ENCODE assay signal across 2 cellular contexts in the genomic region with DNA sequence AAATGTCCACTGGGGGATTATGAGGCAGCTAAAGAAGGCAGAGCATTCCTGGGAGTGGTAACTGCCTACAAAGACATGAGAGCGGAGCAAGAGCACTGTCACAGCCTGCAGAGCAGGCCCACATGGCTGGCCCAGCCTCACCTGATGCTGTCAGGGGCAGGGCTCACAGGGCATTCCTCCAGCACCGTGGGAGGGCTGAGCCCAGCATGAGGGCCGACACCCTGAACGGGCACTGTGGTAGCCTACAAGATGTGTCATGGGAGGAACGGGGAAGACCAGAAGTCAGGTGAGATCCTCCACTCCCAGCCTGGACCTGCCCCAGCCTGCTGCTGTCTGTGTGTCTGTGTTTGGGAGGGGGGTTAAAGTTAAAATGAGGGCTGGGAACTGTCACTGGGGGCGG.
TF ChIP-seq lines count a peak whose summit lies in the region.

No MANE protein-coding gene starts in this region.

TF ChIP-seq in liver, 16 proteins besides CTCF, POLR2A, EP300 and RAD21:
- TF ChIP-seq FOXA2 (IDR thresholded peaks at IDR 0.05): no peak
- no peak for TF ChIP-seq FOXA1 (IDR thresholded peaks at IDR 0.05)
- no peak for TF ChIP-seq TAF1 (conservative IDR thresholded peaks at IDR 0.05)
- no peak for TF ChIP-seq RXRA (IDR thresholded peaks at IDR 0.05)
- TF ChIP-seq HNF4G (IDR thresholded peaks at IDR 0.05): no peak
- TF ChIP-seq HNF4A (conservative IDR thresholded peaks at IDR 0.05): no peak
- TF ChIP-seq JUND (IDR thresholded peaks at IDR 0.05): no peak
- TF ChIP-seq, protein P1, sequence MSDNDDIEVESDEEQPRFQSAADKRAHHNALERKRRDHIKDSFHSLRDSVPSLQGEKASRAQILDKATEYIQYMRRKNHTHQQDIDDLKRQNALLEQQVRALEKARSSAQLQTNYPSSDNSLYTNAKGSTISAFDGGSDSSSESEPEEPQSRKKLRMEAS (IDR thresholded peaks at IDR 0.05): no peak
- no peak for TF ChIP-seq GABPA (IDR thresholded peaks at IDR 0.05 in 1 of 2, conservative IDR thresholded peaks at IDR 0.05 in 1 of 2)
- TF ChIP-seq, protein P2, sequence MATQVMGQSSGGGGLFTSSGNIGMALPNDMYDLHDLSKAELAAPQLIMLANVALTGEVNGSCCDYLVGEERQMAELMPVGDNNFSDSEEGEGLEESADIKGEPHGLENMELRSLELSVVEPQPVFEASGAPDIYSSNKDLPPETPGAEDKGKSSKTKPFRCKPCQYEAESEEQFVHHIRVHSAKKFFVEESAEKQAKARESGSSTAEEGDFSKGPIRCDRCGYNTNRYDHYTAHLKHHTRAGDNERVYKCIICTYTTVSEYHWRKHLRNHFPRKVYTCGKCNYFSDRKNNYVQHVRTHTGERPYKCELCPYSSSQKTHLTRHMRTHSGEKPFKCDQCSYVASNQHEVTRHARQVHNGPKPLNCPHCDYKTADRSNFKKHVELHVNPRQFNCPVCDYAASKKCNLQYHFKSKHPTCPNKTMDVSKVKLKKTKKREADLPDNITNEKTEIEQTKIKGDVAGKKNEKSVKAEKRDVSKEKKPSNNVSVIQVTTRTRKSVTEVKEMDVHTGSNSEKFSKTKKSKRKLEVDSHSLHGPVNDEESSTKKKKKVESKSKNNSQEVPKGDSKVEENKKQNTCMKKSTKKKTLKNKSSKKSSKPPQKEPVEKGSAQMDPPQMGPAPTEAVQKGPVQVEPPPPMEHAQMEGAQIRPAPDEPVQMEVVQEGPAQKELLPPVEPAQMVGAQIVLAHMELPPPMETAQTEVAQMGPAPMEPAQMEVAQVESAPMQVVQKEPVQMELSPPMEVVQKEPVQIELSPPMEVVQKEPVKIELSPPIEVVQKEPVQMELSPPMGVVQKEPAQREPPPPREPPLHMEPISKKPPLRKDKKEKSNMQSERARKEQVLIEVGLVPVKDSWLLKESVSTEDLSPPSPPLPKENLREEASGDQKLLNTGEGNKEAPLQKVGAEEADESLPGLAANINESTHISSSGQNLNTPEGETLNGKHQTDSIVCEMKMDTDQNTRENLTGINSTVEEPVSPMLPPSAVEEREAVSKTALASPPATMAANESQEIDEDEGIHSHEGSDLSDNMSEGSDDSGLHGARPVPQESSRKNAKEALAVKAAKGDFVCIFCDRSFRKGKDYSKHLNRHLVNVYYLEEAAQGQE (IDR thresholded peaks at IDR 0.05): no peak
- no peak for TF ChIP-seq NR2F2 (IDR thresholded peaks at IDR 0.05)
- TF ChIP-seq SP1 (IDR thresholded peaks at IDR 0.05): no peak
- TF ChIP-seq, protein P3, sequence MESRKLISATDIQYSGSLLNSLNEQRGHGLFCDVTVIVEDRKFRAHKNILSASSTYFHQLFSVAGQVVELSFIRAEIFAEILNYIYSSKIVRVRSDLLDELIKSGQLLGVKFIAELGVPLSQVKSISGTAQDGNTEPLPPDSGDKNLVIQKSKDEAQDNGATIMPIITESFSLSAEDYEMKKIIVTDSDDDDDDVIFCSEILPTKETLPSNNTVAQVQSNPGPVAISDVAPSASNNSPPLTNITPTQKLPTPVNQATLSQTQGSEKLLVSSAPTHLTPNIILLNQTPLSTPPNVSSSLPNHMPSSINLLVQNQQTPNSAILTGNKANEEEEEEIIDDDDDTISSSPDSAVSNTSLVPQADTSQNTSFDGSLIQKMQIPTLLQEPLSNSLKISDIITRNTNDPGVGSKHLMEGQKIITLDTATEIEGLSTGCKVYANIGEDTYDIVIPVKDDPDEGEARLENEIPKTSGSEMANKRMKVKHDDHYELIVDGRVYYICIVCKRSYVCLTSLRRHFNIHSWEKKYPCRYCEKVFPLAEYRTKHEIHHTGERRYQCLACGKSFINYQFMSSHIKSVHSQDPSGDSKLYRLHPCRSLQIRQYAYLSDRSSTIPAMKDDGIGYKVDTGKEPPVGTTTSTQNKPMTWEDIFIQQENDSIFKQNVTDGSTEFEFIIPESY (IDR thresholded peaks at IDR 0.05): no peak
- TF ChIP-seq, protein P4, sequence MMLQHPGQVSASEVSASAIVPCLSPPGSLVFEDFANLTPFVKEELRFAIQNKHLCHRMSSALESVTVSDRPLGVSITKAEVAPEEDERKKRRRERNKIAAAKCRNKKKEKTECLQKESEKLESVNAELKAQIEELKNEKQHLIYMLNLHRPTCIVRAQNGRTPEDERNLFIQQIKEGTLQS (IDR thresholded peaks at IDR 0.05): no peak
- no peak for TF ChIP-seq YY1 (IDR thresholded peaks at IDR 0.05)
- TF ChIP-seq EGR1 (IDR thresholded peaks at IDR 0.05; ENCODE audit: low read depth in 2 of 2): no peak

TF ChIP-seq in HepG2, 621 proteins besides CTCF, POLR2A, EP300 and RAD21:
- TF ChIP-seq, protein P5, sequence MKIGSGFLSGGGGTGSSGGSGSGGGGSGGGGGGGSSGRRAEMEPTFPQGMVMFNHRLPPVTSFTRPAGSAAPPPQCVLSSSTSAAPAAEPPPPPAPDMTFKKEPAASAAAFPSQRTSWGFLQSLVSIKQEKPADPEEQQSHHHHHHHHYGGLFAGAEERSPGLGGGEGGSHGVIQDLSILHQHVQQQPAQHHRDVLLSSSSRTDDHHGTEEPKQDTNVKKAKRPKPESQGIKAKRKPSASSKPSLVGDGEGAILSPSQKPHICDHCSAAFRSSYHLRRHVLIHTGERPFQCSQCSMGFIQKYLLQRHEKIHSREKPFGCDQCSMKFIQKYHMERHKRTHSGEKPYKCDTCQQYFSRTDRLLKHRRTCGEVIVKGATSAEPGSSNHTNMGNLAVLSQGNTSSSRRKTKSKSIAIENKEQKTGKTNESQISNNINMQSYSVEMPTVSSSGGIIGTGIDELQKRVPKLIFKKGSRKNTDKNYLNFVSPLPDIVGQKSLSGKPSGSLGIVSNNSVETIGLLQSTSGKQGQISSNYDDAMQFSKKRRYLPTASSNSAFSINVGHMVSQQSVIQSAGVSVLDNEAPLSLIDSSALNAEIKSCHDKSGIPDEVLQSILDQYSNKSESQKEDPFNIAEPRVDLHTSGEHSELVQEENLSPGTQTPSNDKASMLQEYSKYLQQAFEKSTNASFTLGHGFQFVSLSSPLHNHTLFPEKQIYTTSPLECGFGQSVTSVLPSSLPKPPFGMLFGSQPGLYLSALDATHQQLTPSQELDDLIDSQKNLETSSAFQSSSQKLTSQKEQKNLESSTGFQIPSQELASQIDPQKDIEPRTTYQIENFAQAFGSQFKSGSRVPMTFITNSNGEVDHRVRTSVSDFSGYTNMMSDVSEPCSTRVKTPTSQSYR (CRISPR knock-in tag; IDR thresholded peaks at IDR 0.05; ENCODE audit: borderline replicate concordance): no peak
- TF ChIP-seq, protein P6, sequence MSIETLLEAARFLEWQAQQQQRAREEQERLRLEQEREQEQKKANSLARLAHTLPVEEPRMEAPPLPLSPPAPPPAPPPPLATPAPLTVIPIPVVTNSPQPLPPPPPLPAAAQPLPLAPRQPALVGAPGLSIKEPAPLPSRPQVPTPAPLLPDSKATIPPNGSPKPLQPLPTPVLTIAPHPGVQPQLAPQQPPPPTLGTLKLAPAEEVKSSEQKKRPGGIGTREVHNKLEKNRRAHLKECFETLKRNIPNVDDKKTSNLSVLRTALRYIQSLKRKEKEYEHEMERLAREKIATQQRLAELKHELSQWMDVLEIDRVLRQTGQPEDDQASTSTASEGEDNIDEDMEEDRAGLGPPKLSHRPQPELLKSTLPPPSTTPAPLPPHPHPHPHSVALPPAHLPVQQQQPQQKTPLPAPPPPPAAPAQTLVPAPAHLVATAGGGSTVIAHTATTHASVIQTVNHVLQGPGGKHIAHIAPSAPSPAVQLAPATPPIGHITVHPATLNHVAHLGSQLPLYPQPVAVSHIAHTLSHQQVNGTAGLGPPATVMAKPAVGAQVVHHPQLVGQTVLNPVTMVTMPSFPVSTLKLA (IDR thresholded peaks at IDR 0.05): no peak
- TF ChIP-seq, protein P7, sequence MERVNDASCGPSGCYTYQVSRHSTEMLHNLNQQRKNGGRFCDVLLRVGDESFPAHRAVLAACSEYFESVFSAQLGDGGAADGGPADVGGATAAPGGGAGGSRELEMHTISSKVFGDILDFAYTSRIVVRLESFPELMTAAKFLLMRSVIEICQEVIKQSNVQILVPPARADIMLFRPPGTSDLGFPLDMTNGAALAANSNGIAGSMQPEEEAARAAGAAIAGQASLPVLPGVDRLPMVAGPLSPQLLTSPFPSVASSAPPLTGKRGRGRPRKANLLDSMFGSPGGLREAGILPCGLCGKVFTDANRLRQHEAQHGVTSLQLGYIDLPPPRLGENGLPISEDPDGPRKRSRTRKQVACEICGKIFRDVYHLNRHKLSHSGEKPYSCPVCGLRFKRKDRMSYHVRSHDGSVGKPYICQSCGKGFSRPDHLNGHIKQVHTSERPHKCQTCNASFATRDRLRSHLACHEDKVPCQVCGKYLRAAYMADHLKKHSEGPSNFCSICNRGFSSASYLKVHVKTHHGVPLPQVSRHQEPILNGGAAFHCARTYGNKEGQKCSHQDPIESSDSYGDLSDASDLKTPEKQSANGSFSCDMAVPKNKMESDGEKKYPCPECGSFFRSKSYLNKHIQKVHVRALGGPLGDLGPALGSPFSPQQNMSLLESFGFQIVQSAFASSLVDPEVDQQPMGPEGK (CRISPR knock-in tag; IDR thresholded peaks at IDR 0.05): no peak
- TF ChIP-seq AKAP8 (CRISPR knock-in tag; IDR thresholded peaks at IDR 0.05): no peak
- TF ChIP-seq HOXA7 (CRISPR knock-in tag; IDR thresholded peaks at IDR 0.05): no peak
- no peak for TF ChIP-seq ZFP1 (CRISPR knock-in tag; IDR thresholded peaks at IDR 0.05)
- TF ChIP-seq ZNF329 (CRISPR knock-in tag; IDR thresholded peaks at IDR 0.05; ENCODE audit: low read depth): no peak
- TF ChIP-seq KDM1A (CRISPR knock-in tag; IDR thresholded peaks at IDR 0.05): no peak
- TF ChIP-seq, protein P8, sequence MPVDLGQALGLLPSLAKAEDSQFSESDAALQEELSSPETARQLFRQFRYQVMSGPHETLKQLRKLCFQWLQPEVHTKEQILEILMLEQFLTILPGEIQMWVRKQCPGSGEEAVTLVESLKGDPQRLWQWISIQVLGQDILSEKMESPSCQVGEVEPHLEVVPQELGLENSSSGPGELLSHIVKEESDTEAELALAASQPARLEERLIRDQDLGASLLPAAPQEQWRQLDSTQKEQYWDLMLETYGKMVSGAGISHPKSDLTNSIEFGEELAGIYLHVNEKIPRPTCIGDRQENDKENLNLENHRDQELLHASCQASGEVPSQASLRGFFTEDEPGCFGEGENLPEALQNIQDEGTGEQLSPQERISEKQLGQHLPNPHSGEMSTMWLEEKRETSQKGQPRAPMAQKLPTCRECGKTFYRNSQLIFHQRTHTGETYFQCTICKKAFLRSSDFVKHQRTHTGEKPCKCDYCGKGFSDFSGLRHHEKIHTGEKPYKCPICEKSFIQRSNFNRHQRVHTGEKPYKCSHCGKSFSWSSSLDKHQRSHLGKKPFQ (CRISPR knock-in tag; IDR thresholded peaks at IDR 0.05; ENCODE audit: insufficient replicate concordance): no peak
- no peak for TF ChIP-seq SUZ12 (IDR thresholded peaks at IDR 0.05; ENCODE audit: low read depth, low read length)
- no peak for TF ChIP-seq YEATS4 (CRISPR knock-in tag; IDR thresholded peaks at IDR 0.05; ENCODE audit: borderline replicate concordance)
- TF ChIP-seq ZNF878 (CRISPR knock-in tag; IDR thresholded peaks at IDR 0.05): no peak
- TF ChIP-seq, protein P9, sequence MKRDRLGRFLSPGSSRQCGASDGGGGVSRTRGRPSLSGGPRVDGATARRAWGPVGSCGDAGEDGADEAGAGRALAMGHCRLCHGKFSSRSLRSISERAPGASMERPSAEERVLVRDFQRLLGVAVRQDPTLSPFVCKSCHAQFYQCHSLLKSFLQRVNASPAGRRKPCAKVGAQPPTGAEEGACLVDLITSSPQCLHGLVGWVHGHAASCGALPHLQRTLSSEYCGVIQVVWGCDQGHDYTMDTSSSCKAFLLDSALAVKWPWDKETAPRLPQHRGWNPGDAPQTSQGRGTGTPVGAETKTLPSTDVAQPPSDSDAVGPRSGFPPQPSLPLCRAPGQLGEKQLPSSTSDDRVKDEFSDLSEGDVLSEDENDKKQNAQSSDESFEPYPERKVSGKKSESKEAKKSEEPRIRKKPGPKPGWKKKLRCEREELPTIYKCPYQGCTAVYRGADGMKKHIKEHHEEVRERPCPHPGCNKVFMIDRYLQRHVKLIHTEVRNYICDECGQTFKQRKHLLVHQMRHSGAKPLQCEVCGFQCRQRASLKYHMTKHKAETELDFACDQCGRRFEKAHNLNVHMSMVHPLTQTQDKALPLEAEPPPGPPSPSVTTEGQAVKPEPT (CRISPR knock-in tag; IDR thresholded peaks at IDR 0.05; ENCODE audit: low read depth): no peak
